30 cellular contexts compared by ENCODE assay signal in the genomic region with DNA sequence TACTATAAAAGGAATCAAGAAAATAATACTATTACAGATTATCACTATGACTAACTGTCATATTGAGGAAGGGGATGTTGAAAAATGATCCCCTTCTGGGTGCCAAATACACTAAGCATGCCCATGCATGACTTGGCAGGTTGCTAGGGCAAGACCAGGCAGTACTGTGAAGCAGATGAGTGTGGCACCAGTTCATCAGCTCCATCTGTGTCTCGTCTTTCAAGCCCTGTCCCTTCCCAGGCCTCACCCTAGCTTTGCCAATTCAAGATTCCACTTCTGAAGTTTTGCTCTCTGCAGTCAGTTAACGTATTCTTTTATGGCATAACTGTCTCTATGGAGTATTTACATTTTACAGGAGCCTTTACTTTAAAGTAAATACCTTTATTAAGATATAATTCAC.
"Had no signal": no experiment of that assay in that cellular context is flagged by ENCODE, and none has a peak within 500 bp of the region (broad histone marks: within the 10 kb centered on the region; RNA-seq: fewer than 3 reads in every experiment).

No MANE protein-coding gene starts in this region.

- H3K27me3 ChIP-seq: Peyer's patch, SJCRH30 had no signal

- H3K36me3 Mint-ChIP-seq: activated CD4-positive, alpha-beta memory T cell treated with anti-CD3 and anti-CD28 coated beads for 36 hours; activated naive CD8-positive, alpha-beta T cell; brain had no signal

- H3K4me3 Mint-ChIP-seq: activated CD4-positive, alpha-beta memory T cell treated with anti-CD3 and anti-CD28 coated beads for 36 hours; activated CD4-positive, alpha-beta T cell treated with anti-CD3 and anti-CD28 coated beads, Interleukin-2, amount 10 ng/mL, durations not matched to agents 7 days and 5 days; activated naive CD4-positive, alpha-beta T cell treated with anti-CD3 and anti-CD28 coated beads for 36 hours; activated naive CD8-positive, alpha-beta T cell; activated T-helper 17 cell treated with anti-CD3 and anti-CD28 coated beads, Interleukin-2, amount 50 U/mL, for 72 hours; brain had no signal

- ATAC-seq: activated T-helper 17 cell treated with anti-CD3 and anti-CD28 coated beads, Interleukin-2, amount 50 U/mL, for 72 hours had no signal

- H3K9me3 Mint-ChIP-seq: activated CD4-positive, alpha-beta memory T cell treated with anti-CD3 and anti-CD28 coated beads for 36 hours; activated CD4-positive, alpha-beta T cell treated with anti-CD3 and anti-CD28 coated beads, Interleukin-2, amount 10 ng/mL, durations not matched to agents 7 days and 5 days; activated naive CD4-positive, alpha-beta T cell treated with anti-CD3 and anti-CD28 coated beads for 36 hours; activated T-helper 17 cell treated with anti-CD3 and anti-CD28 coated beads, Interleukin-2, amount 50 U/mL, for 72 hours; brain had no signal

- DNase-seq: activated CD4-positive, alpha-beta memory T cell treated with anti-CD3 and anti-CD28 coated beads for 36 hours; activated CD4-positive, alpha-beta T cell treated with anti-CD3 and anti-CD28 coated beads, Interleukin-2, amount 10 ng/mL, durations not matched to agents 7 days and 5 days; activated CD4-positive, CD25-positive, alpha-beta regulatory T cell; activated CD8-positive, alpha-beta memory T cell treated with anti-CD3 and anti-CD28 coated beads for 24 hours; activated gamma-delta T cell; activated naive CD4-positive, alpha-beta T cell treated with anti-CD3 and anti-CD28 coated beads for 36 hours; activated T-cell treated with anti-CD3 and anti-CD28 coated beads for 4 hours; activated T-cell treated with anti-CD3 and anti-CD28 coated beads, Interleukin-2, amount 50 U/mL, for 48 hours; amygdala; cerebellar nuclear complex; Kasumi-1; KBM-7; NCI-H1048; NCI-H146; NCI-H2029; NCI-H2107; NCI-H2227 treated with DMSO at 0.1 percent for 48 hours; NCI-H526; NCI-H82; OCI-M1; Peyer's patch; Right ventricle myocardium superior; SJCRH30; SK-N-SH; T-helper 1 cell had no signal

- H3K4me2 ChIP-seq: SK-N-SH had no signal

- H3K36me3 ChIP-seq: Peyer's patch, SJCRH30 had no signal

- H3K27ac ChIP-seq: Peyer's patch, RWPE1, SJCRH30, VCaP had no signal

- H3K4me1 ChIP-seq: Peyer's patch had no signal

- H3K9me2 ChIP-seq: SK-N-SH had no signal

- H3K4me1 Mint-ChIP-seq: activated CD4-positive, alpha-beta T cell treated with anti-CD3 and anti-CD28 coated beads, Interleukin-2, amount 10 ng/mL, durations not matched to agents 7 days and 5 days; activated T-helper 17 cell treated with anti-CD3 and anti-CD28 coated beads, Interleukin-2, amount 50 U/mL, for 72 hours had no signal

- H3K9me3 ChIP-seq: Peyer's patch, SJCRH30, SK-N-SH had no signal

- H3K9ac ChIP-seq: SK-N-SH had no signal

- H3K4me3 ChIP-seq: Peyer's patch, SJCRH30 had no signal

- H3K27ac Mint-ChIP-seq: activated CD4-positive, alpha-beta memory T cell treated with anti-CD3 and anti-CD28 coated beads for 36 hours; activated CD4-positive, alpha-beta T cell treated with anti-CD3 and anti-CD28 coated beads, Interleukin-2, amount 10 ng/mL, durations not matched to agents 7 days and 5 days; activated naive CD4-positive, alpha-beta T cell treated with anti-CD3 and anti-CD28 coated beads for 36 hours; activated naive CD8-positive, alpha-beta T cell; activated T-helper 17 cell treated with anti-CD3 and anti-CD28 coated beads, Interleukin-2, amount 50 U/mL, for 72 hours; brain had no signal
